ENCODE assay signal across 32 cellular contexts in genomic region chr7:97468491-97468890, GRCh38.
DNase-seq lines count a peak whose midpoint lies in the region; ATAC-seq, FAIRE-seq and TF ChIP-seq lines count a peak whose summit lies in the region.
"Had no signal": no experiment of that assay in that cellular context is flagged by ENCODE, and none has a peak within 500 bp of the region (broad histone marks: within the 10 kb centered on the region; RNA-seq: fewer than 3 reads in every experiment).

No MANE protein-coding gene starts in this region.

- no peaks in the 10 kb centered on the region for H3K79me1 ChIP-seq in H1 (ENCODE audit: low read depth, low read length)

- FAIRE-seq in H1 (lab: Jason Lieb, UNC): no peak
- FAIRE-seq: A204.1, A549 had no signal

- H4K5ac ChIP-seq in H1 (ENCODE audit: insufficient read length, low read depth, low read length): no peak overlapping the region

- H3K4ac ChIP-seq in H1 (replicated peaks; ENCODE audit: insufficient read length, low read depth, low read length): no peak overlapping the region

- H2AFZ ChIP-seq in H1 (ENCODE audit: low read length): no peak overlapping the region
- no peak overlapping the region for H2AFZ ChIP-seq in neural cell (ENCODE audit: low read depth, low read length)

- H3K9me3 ChIP-seq in H1 (ENCODE audit: insufficient read depth in 2 of 2, low read depth in 1 of 2, low read length in 1 of 2) (no peaks in the 10 kb centered on the region), neural cell (ENCODE audit: low read length) (no peaks in the 10 kb centered on the region)
- H3K9me3 ChIP-seq: A549; BE2C; BLaER1; BLaER1 treated with 17β-estradiol and CSF1 and Interleukin-3, amounts not matched to agents 10 nM and 100 nM; Caco-2 had no signal

- H4K20me1 ChIP-seq in H1 (replicated peaks in 1 of 2; ENCODE audit: control insufficient read depth in 1 of 2, insufficient read depth in 2 of 2, low read length in 2 of 2) (no peaks in the 10 kb centered on the region), neural cell (ENCODE audit: insufficient read depth) (no peaks in the 10 kb centered on the region)
- H4K20me1 ChIP-seq: BLaER1; BLaER1 treated with 17β-estradiol and CSF1 and Interleukin-3, amounts not matched to agents 10 nM and 100 nM had no signal

- H3K23ac ChIP-seq in H1 (ENCODE audit: insufficient read length): no peak overlapping the region

- H2BK12ac ChIP-seq in H1 (ENCODE audit: low read depth, low read length): no peak overlapping the region

- no peak for TF ChIP-seq POLR2A in H1 (IDR thresholded peaks at IDR 0.05; ENCODE audit: control extremely low read depth in 1 of 2, low read depth in 2 of 2, low read length in 2 of 2)

- H4K8ac ChIP-seq in H1 (ENCODE audit: extremely low read depth, insufficient read depth, low read length): no peak overlapping the region

- H3K18ac ChIP-seq in H1 (ENCODE audit: extremely low read depth, low read length): no peak overlapping the region

- no peak overlapping the region for H3K56ac ChIP-seq in H1 (replicated peaks; ENCODE audit: insufficient read length, low read depth, low read length)

- H2BK15ac ChIP-seq in H1 (ENCODE audit: low read length): no peak overlapping the region

- H3K23me2 ChIP-seq in H1 (ENCODE audit: low read depth, low read length): no peaks in the 10 kb centered on the region

- 0 out of 2 replicates have a peak overlapping the region, but pooled peaks have one; percentile 11 for H2BK20ac ChIP-seq in H1 (ENCODE audit: low read length)

- H3K79me2 ChIP-seq in H1 (ENCODE audit: control insufficient read depth in 1 of 2, insufficient read depth in 2 of 2, low read length in 2 of 2): no peaks in the 10 kb centered on the region
- no peaks in the 10 kb centered on the region for H3K79me2 ChIP-seq in neural cell (replicated peaks; ENCODE audit: insufficient read depth, low read length)

- TF ChIP-seq EP300 in H1 (IDR thresholded peaks at IDR 0.05; ENCODE audit: borderline replicate concordance in 1 of 2, low read depth in 2 of 2, low read length in 2 of 2) (no peak), neural cell (conservative IDR thresholded peaks at IDR 0.05; ENCODE audit: poor library complexity, severe bottlenecking) (peak; percentile 92)

- H2BK5ac ChIP-seq in H1 (ENCODE audit: low read depth, low read length): no peak overlapping the region

- no peak overlapping the region for H3K9ac ChIP-seq in H1 (replicated peaks in 1 of 4; ENCODE audit: extremely low read depth in 1 of 4, low read depth in 3 of 4, low read length in 3 of 4)
- peak overlapping the region; percentile 68 for H3K9ac ChIP-seq in neural cell (ENCODE audit: low read length)
- H3K9ac ChIP-seq: BLaER1; BLaER1 treated with 17β-estradiol and CSF1 and Interleukin-3, amounts not matched to agents 10 nM and 100 nM had no signal

- H2BK120ac ChIP-seq in H1 (replicated peaks; ENCODE audit: low read depth, low read length): no peak overlapping the region

- WGBS in H1 (ENCODE audit: extremely low coverage in 1 of 2, insufficient coverage in 1 of 2, insufficient read length in 1 of 2, insufficient replicate concordance in 2 of 2, low coverage in 1 of 2, low lambda C conversion rate in 2 of 2, missing lambda C conversion rate in 1 of 2), 2 experiments: 92% methylated on average over 3 of the region's 3 CpGs; no CpG with 5 or more reads in 1 of the 2 experiments

- H3K4me3 ChIP-seq in H1 (ENCODE audit: extremely low read depth in 1 of 4, insufficient read depth in 2 of 4, low read depth in 3 of 4, low read length in 4 of 4) (no peak overlapping the region), neural cell (ENCODE audit: low read length) (peak overlapping the region; percentile 47)
- H3K4me3 ChIP-seq: A549; BLaER1; BLaER1 treated with 17β-estradiol and CSF1 and Interleukin-3, amounts not matched to agents 10 nM and 100 nM had no signal

- no peaks in the 10 kb centered on the region for H3F3A ChIP-seq in neural cell (ENCODE audit: insufficient read depth, low read length, poor library complexity, severe bottlenecking)

- no peaks in the 10 kb centered on the region for H3K4me1 ChIP-seq in H1 (replicated peaks in 1 of 4; ENCODE audit: control insufficient read depth in 3 of 4, insufficient read depth in 4 of 4, low read length in 3 of 4)
- H3K4me1 ChIP-seq: A549; BE2C; BLaER1; BLaER1 treated with 17β-estradiol and CSF1 and Interleukin-3, amounts not matched to agents 10 nM and 100 nM; Caco-2 had no signal

- no peak overlapping the region for H3K27ac ChIP-seq in H1 (ENCODE audit: low read depth, low read length)
- H3K27ac ChIP-seq in neural cell (ENCODE audit: low read length): peak overlapping the region; percentile 96
- H3K27ac ChIP-seq: 22Rv1; A549; BLaER1; BLaER1 treated with 17β-estradiol and CSF1 and Interleukin-3, amounts not matched to agents 10 nM and 100 nM; C4-2B had no signal

- TF ChIP-seq CTCF in H1 (IDR thresholded peaks at IDR 0.05; ENCODE audit: control extremely low read depth in 1 of 3, insufficient read depth in 1 of 3, low read depth in 1 of 3, low read length in 3 of 3) (no peak), neural cell (IDR thresholded peaks at IDR 0.05; ENCODE audit: poor library complexity, severe bottlenecking) (no peak)

- no peaks in the 10 kb centered on the region for H3K9me2 ChIP-seq in neural cell (ENCODE audit: insufficient read depth, low read length)

- no peak for ATAC-seq in GM18870 (IDR thresholded peaks at IDR 0.05; ENCODE audit: unreplicated experiment)
- ATAC-seq: A549; CD8-positive, alpha-beta T cell had no signal

- DNase-seq in NCI-H82 (lab: John Stamatoyannopoulos, UW): peak; percentile 32
- no peak for DNase-seq in NCI-H82 treated with DMSO at 0.1 percent for 48 hours (lab: John Stamatoyannopoulos, UW; ENCODE audit: unreplicated experiment)
- DNase-seq in H1 (ENCODE audit: low read depth in 1 of 2, low spot score in 2 of 2): no peak
- DNase-seq in GM19240 (ENCODE audit: insufficient read length, low spot score): no peak
- DNase-seq: 8988T; ACHN; AML-193; BE2C; C1 segment of cervical spinal cord; Caco-2; Calu3; CD4-positive, alpha-beta memory T cell; CD4-positive, alpha-beta T cell; CD4-positive, CD25-positive, alpha-beta regulatory T cell; CD8-positive, alpha-beta memory T cell; CD8-positive, alpha-beta T cell; COR-L47; DMS 273 treated with DMSO at 0.1 percent for 48 hours; DMS153; DMS53; DMS79; DMS79 treated with DMSO at 0.1 percent for 48 hours; DND-41; EL had no signal

- no peaks in the 10 kb centered on the region for H3K27me3 ChIP-seq in H1 (replicated peaks in 1 of 4; ENCODE audit: control insufficient read depth in 3 of 4, extremely low read depth in 1 of 4, insufficient read depth in 3 of 4, low read length in 3 of 4)
- H3K27me3 ChIP-seq in neural cell (ENCODE audit: insufficient read depth, low read depth, low read length): no peaks in the 10 kb centered on the region
- H3K27me3 ChIP-seq: BE2C; BLaER1; BLaER1 treated with 17β-estradiol and CSF1 and Interleukin-3, amounts not matched to agents 10 nM and 100 nM had no signal

- CTCF ChIA-PET in H1 (lab: Charles Lee; ENCODE audit: partially characterized antibody): interaction anchor here (1.2 kb wide), 1 partner anchor 364 kb away, joined by 3 read pairs; no protein-coding TSS in a partner anchor

- H2AK5ac ChIP-seq in H1 (ENCODE audit: low read depth, low read length): no peak overlapping the region

- H3K36me3 ChIP-seq in H1 (ENCODE audit: control insufficient read depth in 2 of 4, insufficient read depth in 4 of 4, low read length in 3 of 4): no peaks in the 10 kb centered on the region
- no peaks in the 10 kb centered on the region for H3K36me3 ChIP-seq in neural cell (ENCODE audit: insufficient read depth, low read length)
- H3K36me3 ChIP-seq: BE2C; BLaER1; BLaER1 treated with 17β-estradiol and CSF1 and Interleukin-3, amounts not matched to agents 10 nM and 100 nM had no signal

- no peak overlapping the region for H4K91ac ChIP-seq in H1 (replicated peaks; ENCODE audit: insufficient read length, low read length)

- POLR2A ChIA-PET in H1 (lab: Charles Lee; ENCODE audit: partially characterized antibody): no interaction called here

- H3K4me2 ChIP-seq in H1 (ENCODE audit: insufficient read depth in 1 of 2, low read depth in 2 of 2, low read length in 2 of 2) (no peak overlapping the region), neural cell (ENCODE audit: low read length) (no peak overlapping the region)
- H3K4me2 ChIP-seq: A549; BLaER1; BLaER1 treated with 17β-estradiol and CSF1 and Interleukin-3, amounts not matched to agents 10 nM and 100 nM had no signal

- no peak overlapping the region for H3K14ac ChIP-seq in H1 (ENCODE audit: insufficient read length)

- TF ChIP-seq RAD21 in H1 (IDR thresholded peaks at IDR 0.05 in 1 of 2, conservative IDR thresholded peaks at IDR 0.05 in 1 of 2; ENCODE audit: low read depth in 2 of 2, low read length in 2 of 2) (no peak), neural cell (conservative IDR thresholded peaks at IDR 0.05) (no peak)

TF ChIP-seq in H1, 55 proteins besides CTCF, POLR2A, EP300 and RAD21 (continues in another document):
- TF ChIP-seq YY1 (IDR thresholded peaks at IDR 0.05; ENCODE audit: low read depth, low read length) (no peak), KDM1A (IDR thresholded peaks at IDR 0.05; ENCODE audit: borderline replicate concordance, low read length) (no peak), USF2 (IDR thresholded peaks at IDR 0.05; ENCODE audit: low read length) (no peak)

TF ChIP-seq in neural cell, 6 proteins besides CTCF, POLR2A, EP300 and RAD21 (continues in another document):
- TF ChIP-seq TAF1 (IDR thresholded peaks at IDR 0.05; ENCODE audit: low read depth): no peak
- peak; percentile 27 for TF ChIP-seq POLR2AphosphoS5 (IDR thresholded peaks at IDR 0.05)
- TF ChIP-seq SMC3 (conservative IDR thresholded peaks at IDR 0.05; ENCODE audit: poor library complexity): no peak
